Comparison of ENCODE assay signal across 14 cellular contexts in genomic region chr15:45112143-45112591, GRCh38. TPM values are rescaled to one million over a fixed set of nuclear protein-coding genes. Genes with fewer than 3 reads are reported as not detected.
DNase-seq lines count a peak whose midpoint lies in the region; ATAC-seq and TF ChIP-seq lines count a peak whose summit lies in the region.
"Had no signal": no experiment of that assay in that cellular context is flagged by ENCODE, and none has a peak within 500 bp of the region (broad histone marks: within the 10 kb centered on the region; RNA-seq: fewer than 3 reads in every experiment).

No MANE protein-coding gene starts in this region.

- peaks cover 74% of the 10 kb centered on the region for H3K27me3 ChIP-seq in trophoblast cell (ENCODE audit: insufficient read depth, low read length)

- H3K79me2 ChIP-seq in trophoblast cell (ENCODE audit: control insufficient read depth, insufficient read depth, low read length, poor library complexity) = no peaks in the 10 kb centered on the region

- H2BK120ac ChIP-seq in trophoblast cell (ENCODE audit: insufficient read depth, low read length, poor library complexity) = no peak overlapping the region

- no peaks in the 10 kb centered on the region for H3K9me3 ChIP-seq in trophoblast cell (ENCODE audit: insufficient read depth, low read depth, low read length)

- H2BK12ac ChIP-seq in trophoblast cell (ENCODE audit: low read length) = no peak overlapping the region

- H3K23ac ChIP-seq in trophoblast cell (ENCODE audit: low read length) = no peak overlapping the region

- H2AK5ac ChIP-seq in trophoblast cell (ENCODE audit: low read length) = no peak overlapping the region

- no peaks in the 10 kb centered on the region for H3K9me3 Mint-ChIP-seq in T-cell
- H3K9me3 Mint-ChIP-seq: activated naive CD4-positive, alpha-beta T cell treated with anti-CD3 and anti-CD28 coated beads, Interleukin-2, amount 50 U/mL, for 72 hours had no signal

- peak overlapping the region; percentile 2 for H3K4me2 ChIP-seq in trophoblast cell (ENCODE audit: low read length)

- no peak overlapping the region for H2AFZ ChIP-seq in trophoblast cell (ENCODE audit: insufficient read depth, low read length, poor library complexity)

- H3K18ac ChIP-seq in trophoblast cell (ENCODE audit: low read length) = no peak overlapping the region

- POLR2A ChIA-PET in T-cell (lab: Charles Lee) = no interaction called here

- peaks cover 42 to 48% (median 43%) of the 10 kb centered on the region in 3 donors for H3K4me1 Mint-ChIP-seq in T-cell

- TF ChIP-seq CTCF in epithelial cell of esophagus (IDR thresholded peaks at IDR 0.05; ENCODE audit: insufficient read depth, low read depth, low read length, missing control alignments) = no peak

- H3K36me3 ChIP-seq in trophoblast cell (ENCODE audit: control insufficient read depth in 1 of 2, insufficient read depth in 2 of 2, low read length in 2 of 2) = no peaks in the 10 kb centered on the region

- H2BK5ac ChIP-seq in trophoblast cell (ENCODE audit: low read depth, low read length, poor library complexity) = no peak overlapping the region

- no peak overlapping the region for H3K9ac ChIP-seq in trophoblast cell (ENCODE audit: low read length)

- no peak overlapping the region for H4K12ac ChIP-seq in trophoblast cell (ENCODE audit: low read depth, low read length)

- CTCF ChIA-PET in T-cell (lab: Charles Lee) = interaction anchor here in 1 of 2 donors (0.6 kb wide), 1 partner anchor 162 kb away, joined by 5 read pairs; no protein-coding TSS in a partner anchor

- H3K27me3 Mint-ChIP-seq in T-cell = peaks cover 66 to 81% of the 10 kb centered on the region in 2 donors

- H4K91ac ChIP-seq in trophoblast cell (ENCODE audit: low read depth, low read length) = no peak overlapping the region

- no peak overlapping the region for H4K8ac ChIP-seq in trophoblast cell (ENCODE audit: low read depth, low read length)

- H3K27ac Mint-ChIP-seq in T-cell = no peak overlapping the region
- H3K27ac Mint-ChIP-seq: activated naive CD4-positive, alpha-beta T cell treated with anti-CD3 and anti-CD28 coated beads, Interleukin-2, amount 50 U/mL, for 72 hours had no signal

- ATAC-seq in T-cell (replicated peaks in 1 of 4) (peak in 1 of 4 experiments; percentile 10), esophagus mucosa (no peak)

- no peaks in the 10 kb centered on the region for H3K79me1 ChIP-seq in trophoblast cell (ENCODE audit: low read length)

- H3K4me3 ChIP-seq in epithelial cell of esophagus (ENCODE audit: low read length) (peak overlapping the region; percentile 3), trophoblast cell (ENCODE audit: low read depth, low read length) (no peak overlapping the region)

- H3K4me1 ChIP-seq in trophoblast cell (ENCODE audit: control insufficient read depth in 1 of 2, insufficient read depth in 2 of 2, low read length in 2 of 2) = no peaks in the 10 kb centered on the region

- peak overlapping the region; percentile 37 to 62 (median 48) for H3K4me3 Mint-ChIP-seq in T-cell

- H3K27ac ChIP-seq in trophoblast cell (ENCODE audit: low read depth, low read length) = no peak overlapping the region
- H3K27ac ChIP-seq: epithelial cell of prostate had no signal

- WGBS in trophoblast cell (ENCODE audit: extremely low coverage, insufficient coverage, insufficient read length) = no CpG with 5 or more reads among the region's 13 CpGs

- no peak overlapping the region for H3K14ac ChIP-seq in trophoblast cell (ENCODE audit: low read length)

- H3K4ac ChIP-seq in trophoblast cell (ENCODE audit: low read depth, low read length) = no peak overlapping the region

- no peaks in the 10 kb centered on the region for H3K36me3 Mint-ChIP-seq in T-cell

- DNase-seq in NCI-H2171 treated with DMSO at 0.1 percent for 48 hours (lab: John Stamatoyannopoulos, UW) (peak; percentile 35), NCI-H2171 (lab: John Stamatoyannopoulos, UW) (no peak), T-cell (no peak), epithelial cell of esophagus (ENCODE audit: low read depth) (no peak), trophoblast cell (no peak), HK-2 (ENCODE audit: unreplicated experiment) (no peak), NK-92 (lab: John Stamatoyannopoulos, UW; ENCODE audit: unreplicated experiment) (no peak)
- DNase-seq: 8988T, GDM1, kidney, NCI-H1436 treated with DMSO at 0.1 percent for 48 hours had no signal

RNA-seq across cellular contexts. Expression of gene DUOX2, which starts 1.8 kb away (rescaled TPM):
- under 1 TPM in 3 of 5 donors, not detected in 2; 0.10 to 0.16 (median 0.12) TPM for total RNA-seq in T-cell
- 0.19 TPM in 2 replicates for polyA plus RNA-seq in trophoblast cell (2013)
- total RNA-seq in esophagus mucosa = 29.3 TPM

RNA-seq across cellular contexts. Expression of gene DUOXA2, which starts 2.0 kb away (rescaled TPM):
- total RNA-seq in T-cell (not detected), esophagus mucosa (10.4 TPM)
- not detected in 2 replicates for polyA plus RNA-seq in trophoblast cell (2013)
- total RNA-seq: activated naive CD4-positive, alpha-beta T cell treated with anti-CD3 and anti-CD28 coated beads, Interleukin-2, amount 50 U/mL, for 72 hours; kidney had no signal

RNA-seq across cellular contexts. Expression of gene DUOXA1, which starts 17.5 kb away (rescaled TPM):
- 1 to 10 TPM in 2 of 5 donors, under 1 TPM in 3; 0.40 to 1.6 (median 0.91) TPM for total RNA-seq in T-cell
- 2.8 and 3.4 TPM in 2 replicates for polyA plus RNA-seq in trophoblast cell (2013)
- total RNA-seq in esophagus mucosa = 131 TPM

RNA-seq across cellular contexts. Expression of gene DUOX1, which starts 17.6 kb away (rescaled TPM):
- total RNA-seq in T-cell = under 1 TPM in 4 of 5 donors, not detected in 1; 0.21 to 0.67 (median 0.34) TPM
- 1.1 and 1.4 TPM in 2 replicates for polyA plus RNA-seq in trophoblast cell (2013)
- total RNA-seq in esophagus mucosa = 114 TPM

Comparison
In these comparisons a context has a peak if more than half of its experiments do, and no peak if none do; other contexts are left out.
1. RNA of gene DUOX2, which starts 1.8 kb away (total RNA-seq): 29.3 TPM in esophagus mucosa (single experiment); 0.10 to 0.16 TPM in T-cell; every median in the first group is over 10 times any median in the second.
2. RNA of gene DUOXA2, which starts 2.0 kb away (total RNA-seq): 10.4 TPM in esophagus mucosa (single experiment); not detected in T-cell; every median in the first group is over 10 times any median in the second.
3. RNA of gene DUOXA1, which starts 17.5 kb away (total RNA-seq): 131 TPM in esophagus mucosa (single experiment); 0.40 to 1.6 TPM in T-cell; every median in the first group is over 10 times any median in the second.